Comparison of ENCODE assay signal across 9 cellular contexts in genomic region chr13:51805313-51805712, GRCh38. TPM values are rescaled to one million over a fixed set of nuclear protein-coding genes. Genes with fewer than 3 reads are reported as not detected.
DNase-seq lines count a peak whose midpoint lies in the region; ATAC-seq, FAIRE-seq and TF ChIP-seq lines count a peak whose summit lies in the region.
"Had no signal": no experiment of that assay in that cellular context is flagged by ENCODE, and none has a peak within 500 bp of the region (broad histone marks: within the 10 kb centered on the region; RNA-seq: fewer than 3 reads in every experiment).

No MANE protein-coding gene starts in this region.

- H3K27me3 ChIP-seq in mammary epithelial cell (ENCODE audit: insufficient read depth, low read length) (no peaks in the 10 kb centered on the region), body of pancreas (no peaks in the 10 kb centered on the region)

- peaks cover 22% of the 10 kb centered on the region for H3K4me1 ChIP-seq in mammary epithelial cell (ENCODE audit: insufficient read depth, low read length)
- peaks cover 58% of the 10 kb centered on the region for H3K4me1 ChIP-seq in body of pancreas

- TF ChIP-seq POLR2A in body of pancreas (IDR thresholded peaks at IDR 0.05) = no peak

- dilution Hi-C loops in mammary epithelial cell (cut with HindIII; ENCODE audit: low sequenced_read_pairs) = no loop called here

- no peak overlapping the region for H3K4me3 ChIP-seq in mammary epithelial cell (replicated peaks in 1 of 3; ENCODE audit: insufficient read depth in 1 of 3, low read depth in 2 of 3, low read length in 3 of 3)
- H3K4me3 ChIP-seq in body of pancreas = peak overlapping the region in 1 of 2 donors; percentile 29

- no peaks in the 10 kb centered on the region for H3K36me3 ChIP-seq in mammary epithelial cell (ENCODE audit: insufficient read depth, low read length)
- H3K36me3 ChIP-seq in body of pancreas (replicated peaks in 1 of 2; ENCODE audit: insufficient read depth in 1 of 2, low read depth in 2 of 2) = no peaks in the 10 kb centered on the region

- TF ChIP-seq CTCF in MCF 10A (IDR thresholded peaks at IDR 0.05; ENCODE audit: unreplicated experiment) = no peak
- no peak for TF ChIP-seq CTCF in mammary epithelial cell (conservative IDR thresholded peaks at IDR 0.05 in 1 of 2, IDR thresholded peaks at IDR 0.05 in 1 of 2; ENCODE audit: extremely low read depth in 1 of 2, insufficient read depth in 1 of 2, low read depth in 1 of 2, low read length in 2 of 2)
- no peak for TF ChIP-seq CTCF in body of pancreas (IDR thresholded peaks at IDR 0.05)
- no peak for TF ChIP-seq CTCF in natural killer cell (IDR thresholded peaks at IDR 0.05)
- TF ChIP-seq CTCF in type B pancreatic cell (conservative IDR thresholded peaks at IDR 0.05) = no peak

- H3K9me3 Mint-ChIP-seq in MCF 10A (ENCODE audit: unreplicated experiment) = no peaks in the 10 kb centered on the region
- H3K9me3 Mint-ChIP-seq in natural killer cell = no peaks in the 10 kb centered on the region
- no peaks in the 10 kb centered on the region for H3K9me3 Mint-ChIP-seq in type B pancreatic cell

- in situ Hi-C loops in mammary epithelial cell (cut with MboI; ENCODE audit: low sequenced_read_pairs in 2 of 2) = loop anchor here in 1 of 2 donors (10.0 kb wide), 1 partner anchor 319 kb away; the partner anchor contains the start of gene NEK5

- no peak overlapping the region for H3K27ac ChIP-seq in mammary epithelial cell (ENCODE audit: insufficient read depth, low read depth, low read length)
- peak overlapping the region; percentile 98 to 100 (median 99) for H3K27ac ChIP-seq in body of pancreas

- H3K4me1 Mint-ChIP-seq in MCF 10A (ENCODE audit: insufficient read depth, unreplicated experiment) = peaks cover 16% of the 10 kb centered on the region
- peaks cover 34 to 35% of the 10 kb centered on the region in 2 donors for H3K4me1 Mint-ChIP-seq in natural killer cell
- H3K4me1 Mint-ChIP-seq in type B pancreatic cell (ENCODE audit: unreplicated experiment) = peaks cover 30% of the 10 kb centered on the region

- H3K9ac ChIP-seq in mammary epithelial cell (ENCODE audit: insufficient read depth, low read length) = no peak overlapping the region

- H3K27ac Mint-ChIP-seq in MCF 10A (ENCODE audit: low read depth, unreplicated experiment) (no peak overlapping the region), natural killer cell (peak overlapping the region; percentile 91 to 99), type B pancreatic cell (peak overlapping the region; percentile 89)

- no peak overlapping the region for H3K4me2 ChIP-seq in mammary epithelial cell (ENCODE audit: insufficient read depth, low read depth, low read length)

- no peaks in the 10 kb centered on the region for H3K9me3 ChIP-seq in mammary epithelial cell (replicated peaks; ENCODE audit: insufficient read depth, low read length)
- H3K9me3 ChIP-seq in body of pancreas = no peaks in the 10 kb centered on the region

- H3K4me3 Mint-ChIP-seq in MCF 10A (ENCODE audit: unreplicated experiment) (peak overlapping the region; percentile 74), natural killer cell (peak overlapping the region; percentile 90), type B pancreatic cell (peak overlapping the region; percentile 89)

- intact Hi-C loops in MCF 10A (cut with micrococcal nuclease) = no loop called here
- intact Hi-C loops in mammary epithelial cell (cut with micrococcal nuclease) = no loop called here
- intact Hi-C loops in body of pancreas (cut with DNase I) = no loop called here
- intact Hi-C loops in natural killer cell (cut with micrococcal nuclease) = no loop called here

- DNase-seq in MCF 10A (ENCODE audit: unreplicated experiment) = no peak
- DNase-seq in mammary epithelial cell = no peak
- DNase-seq in body of pancreas = no peak
- DNase-seq in natural killer cell = no peak
- DNase-seq in type B pancreatic cell (ENCODE audit: extremely low spot score, unreplicated experiment) = no peak
- DNase-seq in NCI-H1417 (lab: John Stamatoyannopoulos, UW) = no peak
- DNase-seq in NCI-H2081 treated with DMSO at 0.1 percent for 48 hours (lab: John Stamatoyannopoulos, UW) = no peak
- no peak for DNase-seq in RCC 7860 (ENCODE audit: low spot score)
- DNase-seq: T1000 had no signal

- WGBS in mammary epithelial cell (ENCODE audit: low coverage, missing lambda C conversion rate) = 100% methylated on average over 4 of the region's 4 CpGs
- 61 to 66% methylated on average over 4 of the region's 4 CpGs for WGBS in body of pancreas, 2 donors

- CTCF ChIA-PET in MCF 10A (lab: Yijun Ruan, JAX) (interaction anchor here (0.7 to 1.7 kb wide), 4 partner anchors 9 to 27 kb away, joined by 3 to 8 read pairs (median 4); no protein-coding TSS in a partner anchor), mammary epithelial cell (lab: Charles Lee; ENCODE audit: low non-redundant PET) (no interaction called here)

- H3K27me3 Mint-ChIP-seq in MCF 10A (ENCODE audit: insufficient read depth, unreplicated experiment) = no peaks in the 10 kb centered on the region
- H3K27me3 Mint-ChIP-seq in natural killer cell (ENCODE audit: low read depth in 2 of 2) = peaks cover 0 to 4% of the 10 kb centered on the region in 2 donors
- H3K27me3 Mint-ChIP-seq in type B pancreatic cell = no peaks in the 10 kb centered on the region

- no TSS peak for BruUV-seq in MCF 10A (replicated peaks; lab: Mats Ljungman, UMichigan)
- BruUV-seq in mammary epithelial cell (replicated peaks; lab: Mats Ljungman, UMichigan) = no TSS peak

- H2AFZ ChIP-seq in mammary epithelial cell (ENCODE audit: low read depth, low read length) = no peak overlapping the region

- no peaks in the 10 kb centered on the region for H3K79me2 ChIP-seq in mammary epithelial cell (ENCODE audit: insufficient read depth, low read length)

- ATAC-seq in body of pancreas (no peak), natural killer cell (no peak)

- no peak for FAIRE-seq in RCC 7860 (lab: Jason Lieb, UNC)

- H4K20me1 ChIP-seq in mammary epithelial cell (ENCODE audit: insufficient read depth, low read length) = no peaks in the 10 kb centered on the region

- no peaks in the 10 kb centered on the region for H3K36me3 Mint-ChIP-seq in MCF 10A (ENCODE audit: insufficient read depth, unreplicated experiment)
- no peaks in the 10 kb centered on the region for H3K36me3 Mint-ChIP-seq in natural killer cell
- no peaks in the 10 kb centered on the region for H3K36me3 Mint-ChIP-seq in type B pancreatic cell

- POLR2A ChIA-PET in MCF 10A (lab: Yijun Ruan, JAX) = interaction anchor here (0.7 kb wide), 1 partner anchor 410 kb away, joined by 3 read pairs; no protein-coding TSS in a partner anchor

RNA-seq across cellular contexts. Expression of gene DHRS12, which starts 1.4 kb away (rescaled TPM):
- total RNA-seq in MCF 10A (2022) (6.2 and 6.8 TPM in 2 replicates), mammary epithelial cell (1 to 10 TPM; 5.5 to 8.7 TPM), body of pancreas (10 to 100 TPM in 1 of 2 donors, 1 to 10 TPM in 1; 4.0 to 38.7 TPM), natural killer cell (10 to 100 TPM in 2 of 3 donors, 1 to 10 TPM in 1; 7.0 to 11.7 (median 10.4) TPM), type B pancreatic cell (ENCODE audit: low replicate concordance) (10.1 and 11.3 TPM in 2 replicates)
- polyA plus RNA-seq in mammary epithelial cell = 4.0 TPM
- polyA minus RNA-seq in mammary epithelial cell = not detected

RNA-seq across cellular contexts. Expression of gene TMEM272, which starts 39.7 kb away (rescaled TPM):
- not detected in 2 replicates for total RNA-seq in MCF 10A (2022)
- total RNA-seq in mammary epithelial cell = not detected
- not detected for polyA plus RNA-seq in mammary epithelial cell
- not detected for polyA minus RNA-seq in mammary epithelial cell
- total RNA-seq in body of pancreas = not detected
- total RNA-seq in natural killer cell = under 1 TPM in 1 of 3 donors, not detected in 2; 0.08 TPM
- total RNA-seq in type B pancreatic cell (ENCODE audit: low replicate concordance) = 0.07 and 0.63 TPM in 2 replicates

RNA-seq across cellular contexts. Expression of gene CCDC70, which starts 56.5 kb away (rescaled TPM):
- total RNA-seq in MCF 10A (2022) (not detected in 2 replicates), mammary epithelial cell (not detected), body of pancreas (not detected), natural killer cell (not detected), type B pancreatic cell (ENCODE audit: low replicate concordance) (not detected in 2 replicates)
- not detected for polyA plus RNA-seq in mammary epithelial cell
- polyA minus RNA-seq in mammary epithelial cell = not detected
